ENCODE assay signal across 21 cellular contexts in genomic region chr2:106900130-106900529, GRCh38. TPM values are rescaled to one million over a fixed set of nuclear protein-coding genes. Genes with fewer than 3 reads are reported as not detected.
"Had no signal": no experiment of that assay in that cellular context is flagged by ENCODE, and none has a peak within 500 bp of the region (broad histone marks: within the 10 kb centered on the region; RNA-seq: fewer than 3 reads in every experiment).

No MANE protein-coding gene starts in this region.

- H3K27ac Mint-ChIP-seq: naive thymus-derived CD8-positive, alpha-beta T cell; stimulated activated naive B cell treated with anti-CD40 and anti-IgM and Interleukin-4, amounts not matched to agents 10 μg/mL and 1 μg/mL and 100 μg/mL, for 72 hours; stimulated activated naive CD8-positive, alpha-beta T cell treated with anti-CD3 and anti-CD28 coated beads, Interleukin-15, amount 100 ng/mL, for 72 hours had no signal

- H3K36me3 ChIP-seq: heart left ventricle, sigmoid colon, thoracic aorta, transverse colon had no signal

- H3K4me3 Mint-ChIP-seq: naive thymus-derived CD8-positive, alpha-beta T cell; neural crest cell; stimulated activated naive B cell treated with anti-CD40 and anti-IgM and Interleukin-4, amounts not matched to agents 10 μg/mL and 1 μg/mL and 100 μg/mL, for 72 hours; stimulated activated naive CD8-positive, alpha-beta T cell treated with anti-CD3 and anti-CD28 coated beads, Interleukin-15, amount 100 ng/mL, for 72 hours had no signal

- H3K4me1 ChIP-seq: heart left ventricle, sigmoid colon, transverse colon had no signal

- H3K4me1 Mint-ChIP-seq: naive thymus-derived CD8-positive, alpha-beta T cell; neural crest cell; stimulated activated naive B cell treated with anti-CD40 and anti-IgM and Interleukin-4, amounts not matched to agents 10 μg/mL and 1 μg/mL and 100 μg/mL, for 72 hours; stimulated activated naive CD8-positive, alpha-beta T cell treated with anti-CD3 and anti-CD28 coated beads, Interleukin-15, amount 100 ng/mL, for 72 hours had no signal

- H3K4me3 ChIP-seq: dorsolateral prefrontal cortex, heart left ventricle, mucosa of descending colon, sigmoid colon, skin epidermis, thoracic aorta, transverse colon had no signal

- H3K36me3 Mint-ChIP-seq: naive thymus-derived CD8-positive, alpha-beta T cell; stimulated activated naive B cell treated with anti-CD40 and anti-IgM and Interleukin-4, amounts not matched to agents 10 μg/mL and 1 μg/mL and 100 μg/mL, for 72 hours had no signal

- H3K27ac ChIP-seq: dorsolateral prefrontal cortex, heart left ventricle, sigmoid colon, skin epidermis, thoracic aorta, transverse colon had no signal

- H3K27me3 Mint-ChIP-seq: stimulated activated naive B cell treated with anti-CD40 and anti-IgM and Interleukin-4, amounts not matched to agents 10 μg/mL and 1 μg/mL and 100 μg/mL, for 72 hours; stimulated activated naive CD8-positive, alpha-beta T cell treated with anti-CD3 and anti-CD28 coated beads, Interleukin-15, amount 100 ng/mL, for 72 hours had no signal

- DNase-seq: cortex of kidney; dorsolateral prefrontal cortex; effector CD8-positive, alpha-beta T cell; foreskin melanocyte; heart left ventricle; hippocampal formation; kidney glomerular epithelial cell; mammary epithelial cell; mucosa of descending colon; naive thymus-derived CD8-positive, alpha-beta T cell; posterior cingulate gyrus; sigmoid colon; stimulated activated CD4-positive, alpha-beta T cell treated with anti-CD3 and anti-CD28 coated beads, Interleukin-2, amount 100 ng/mL, for 24 hours; stimulated activated CD4-positive, alpha-beta T cell treated with anti-CD3 and anti-CD28 coated beads, Interleukin-4, amount 100 ng/mL, for 4 hours; stimulated activated naive B cell treated with anti-CD40 and anti-IgM and Interleukin-4, amounts not matched to agents 10 μg/mL and 1 μg/mL and 100 μg/mL, for 72 hours; stimulated activated naive CD8-positive, alpha-beta T cell treated with anti-CD3 and anti-CD28 coated beads, Interleukin-15, amount 100 ng/mL, for 72 hours; transverse colon had no signal

- H3K9me3 Mint-ChIP-seq: stimulated activated naive CD8-positive, alpha-beta T cell treated with anti-CD3 and anti-CD28 coated beads, Interleukin-15, amount 100 ng/mL, for 72 hours had no signal

- ATAC-seq: heart left ventricle; mucosa of descending colon; naive thymus-derived CD8-positive, alpha-beta T cell; stimulated activated naive B cell treated with anti-CD40 and anti-IgM and Interleukin-4, amounts not matched to agents 10 μg/mL and 1 μg/mL and 100 μg/mL, for 72 hours; stimulated activated naive CD8-positive, alpha-beta T cell treated with anti-CD3 and anti-CD28 coated beads, Interleukin-15, amount 100 ng/mL, for 72 hours had no signal

- H3K9me3 ChIP-seq: sigmoid colon, thoracic aorta, transverse colon had no signal

- H3K27me3 ChIP-seq: heart left ventricle, sigmoid colon, transverse colon had no signal

RNA-seq across cellular contexts. Expression of gene ST6GAL2, which starts 14.2 kb away (rescaled TPM):
- total RNA-seq: naive thymus-derived CD8-positive, alpha-beta T cell; pulmonary artery endothelial cell had no signal
- polyA plus RNA-seq: naive thymus-derived CD8-positive, alpha-beta T cell had no signal
